29 cellular contexts compared by ENCODE assay signal in genomic region chr15:48571510-48571909, GRCh38.
"Had no signal": no experiment of that assay in that cellular context is flagged by ENCODE, and none has a peak within 500 bp of the region (broad histone marks: within the 10 kb centered on the region; RNA-seq: fewer than 3 reads in every experiment).

No MANE protein-coding gene starts in this region.

- ATAC-seq: activated CD4-positive, alpha-beta T cell treated with anti-CD3 and anti-CD28 coated beads for 36 hours; activated CD4-positive, CD25-positive, alpha-beta regulatory T cell treated with anti-CD3 and anti-CD28 coated beads, Interleukin-2, amount 50 U/mL, for 24 hours; activated CD8-positive, alpha-beta memory T cell treated with anti-CD3 and anti-CD28 coated beads, Interleukin-2, amount 10 ng/mL, durations not matched to agents 7 days and 5 days; activated CD8-positive, alpha-beta T cell treated with anti-CD3 and anti-CD28 coated beads, Interleukin-2, amount 10 ng/mL, durations not matched to agents 7 days and 5 days; activated naive CD8-positive, alpha-beta T cell treated with anti-CD3 and anti-CD28 coated beads, Interleukin-2, amount 50 U/mL, for 24 hours; WTC11 had no signal

- H3K4me3 ChIP-seq: ascending aorta, cardiac muscle cell had no signal

- H3K27me3 ChIP-seq: ascending aorta, cardiac muscle cell had no signal

- H3K36me3 ChIP-seq: ascending aorta, cardiac muscle cell, WERI-Rb-1 had no signal

- H3K27ac ChIP-seq: ascending aorta, cardiac muscle cell, WERI-Rb-1 had no signal

- H3K9me3 ChIP-seq: ascending aorta had no signal

- FAIRE-seq: bronchial epithelial cell had no signal

- DNase-seq: activated CD4-positive, alpha-beta memory T cell treated with anti-CD3 and anti-CD28 coated beads, Interleukin-2, amount 10 ng/mL, durations not matched to agents 7 days and 5 days; activated CD4-positive, alpha-beta T cell treated with anti-CD3 and anti-CD28 coated beads for 1 hour; activated CD4-positive, alpha-beta T cell treated with anti-CD3 and anti-CD28 coated beads for 36 hours; activated CD4-positive, alpha-beta T cell treated with anti-CD3 and anti-CD28 coated beads for 48 hours; activated CD4-positive, alpha-beta T cell treated with anti-CD3 and anti-CD28 coated beads, Interleukin-2, amount 10 ng/mL, durations not matched to agents 7 days and 5 days; activated CD4-positive, alpha-beta T cell treated with anti-CD3 and anti-CD28 coated beads, Interleukin-2, amount 50 U/mL, for 48 hours; activated CD4-positive, CD25-positive, alpha-beta regulatory T cell; activated CD8-positive, alpha-beta memory T cell treated with anti-CD3 and anti-CD28 coated beads for 24 hours; activated CD8-positive, alpha-beta memory T cell treated with anti-CD3 and anti-CD28 coated beads, Interleukin-2, amount 10 ng/mL, durations not matched to agents 7 days and 5 days; activated CD8-positive, alpha-beta memory T cell treated with anti-CD3 and anti-CD28 coated beads, Interleukin-2, amount 50 U/mL, for 48 hours; activated CD8-positive, alpha-beta T cell treated with anti-CD3 and anti-CD28 coated beads, Interleukin-2, amount 10 ng/mL, durations not matched to agents 7 days and 5 days; activated effector memory CD4-positive, alpha-beta T cell treated with Interleukin-2 at 50 U/mL for 16 hours; activated gamma-delta T cell; activated naive CD4-positive, alpha-beta T cell treated with anti-CD3 and anti-CD28 coated beads, Interleukin-2, amount 10 ng/mL, durations not matched to agents 7 days and 5 days; activated naive CD4-positive, alpha-beta T cell treated with Interleukin-2 at 50 U/mL for 16 hours; activated naive CD8-positive, alpha-beta T cell treated with anti-CD3 and anti-CD28 coated beads, Interleukin-2, amount 10 ng/mL, durations not matched to agents 7 days and 5 days; activated naive CD8-positive, alpha-beta T cell treated with anti-CD3 and anti-CD28 coated beads, Interleukin-2, amount 50 U/mL, for 24 hours; activated T-cell treated with anti-CD3 and anti-CD28 coated beads, Interleukin-2, amount 50 U/mL, for 24 hours; activated T-cell treated with anti-CD3 and anti-CD28 coated beads, Interleukin-2, amount 50 U/mL, for 48 hours; amygdala; cerebellar nuclear complex; T-helper 2 cell; T-helper 9 cell; WERI-Rb-1 had no signal

- H3K4me1 ChIP-seq: ascending aorta had no signal
